8 cellular contexts compared by ENCODE assay signal in genomic region chr6:116571683-116572000, GRCh38. TPM values are rescaled to one million over a fixed set of nuclear protein-coding genes. Genes with fewer than 3 reads are reported as not detected.
A peak's percentile ranks its signal among the peaks of the same experiment; 100 is the strongest.
DNase-seq lines count a peak whose midpoint lies in the region; TF ChIP-seq lines count a peak whose summit lies in the region.

No MANE protein-coding gene starts in this region.

- H3K4me2 ChIP-seq in fibroblast of lung (ENCODE audit: extremely low read depth, insufficient read depth, low read length): peak overlapping the region; percentile 99
- peak overlapping the region; percentile 91 for H3K4me2 ChIP-seq in trophoblast cell (ENCODE audit: low read length)

- no CpG with 5 or more reads among the region's 12 CpGs for WGBS in trophoblast cell (ENCODE audit: extremely low coverage, insufficient coverage, insufficient read length)

- H4K91ac ChIP-seq in trophoblast cell (ENCODE audit: low read depth, low read length): peak overlapping the region; percentile 16

- no TSS peak for BruUV-seq in Calu3 (replicated peaks; lab: Mats Ljungman, UMichigan)

- H3K27ac Mint-ChIP-seq in Calu3 (ENCODE audit: unreplicated experiment): peak overlapping the region; percentile 96

- peaks cover 31% of the 10 kb centered on the region for H3K36me3 ChIP-seq in SJSA1
- H3K36me3 ChIP-seq in fibroblast of lung (ENCODE audit: control insufficient read depth, insufficient read depth, low read length): no peaks in the 10 kb centered on the region
- peaks cover 3 to 4% of the 10 kb centered on the region in 2 experiments for H3K36me3 ChIP-seq in trophoblast cell (ENCODE audit: control insufficient read depth in 1 of 2, insufficient read depth in 2 of 2, low read length in 2 of 2)

- peak overlapping the region; percentile 11 for H3K4ac ChIP-seq in trophoblast cell (ENCODE audit: low read depth, low read length)

- H3K4me1 Mint-ChIP-seq in Calu3 (ENCODE audit: low read depth, unreplicated experiment): no peaks in the 10 kb centered on the region

- no peaks in the 10 kb centered on the region for H3K27me3 ChIP-seq in SJSA1 (replicated peaks)
- no peaks in the 10 kb centered on the region for H3K27me3 ChIP-seq in fibroblast of lung (ENCODE audit: control insufficient read depth, insufficient read depth, low read length)
- no peaks in the 10 kb centered on the region for H3K27me3 ChIP-seq in trophoblast cell (ENCODE audit: insufficient read depth, low read length)

- no peak for TF ChIP-seq CTCF in Calu3 (IDR thresholded peaks at IDR 0.05; ENCODE audit: unreplicated experiment)
- TF ChIP-seq CTCF in fibroblast of lung (conservative IDR thresholded peaks at IDR 0.05 in 1 of 2, IDR thresholded peaks at IDR 0.05 in 1 of 2; ENCODE audit: low read depth in 1 of 2, low read length in 2 of 2): no peak

- peaks cover 8% of the 10 kb centered on the region for H3K79me1 ChIP-seq in trophoblast cell (ENCODE audit: low read length)

- H3K4me1 ChIP-seq in SJSA1 (replicated peaks) (peaks cover 13% of the 10 kb centered on the region), fibroblast of lung (ENCODE audit: control insufficient read depth, extremely low read depth, insufficient read depth, low read length) (no peaks in the 10 kb centered on the region), trophoblast cell (ENCODE audit: control insufficient read depth in 1 of 2, insufficient read depth in 2 of 2, low read length in 2 of 2) (peaks cover 2% of the 10 kb centered on the region in 2 experiments)

- peak overlapping the region; percentile 75 for H4K8ac ChIP-seq in trophoblast cell (ENCODE audit: low read depth, low read length)

- no peaks in the 10 kb centered on the region for H4K20me1 ChIP-seq in fibroblast of lung (ENCODE audit: control insufficient read depth, extremely low read depth, insufficient read depth, low read length)

- peak overlapping the region; percentile 47 for H3K14ac ChIP-seq in trophoblast cell (ENCODE audit: low read length)

- H3K27ac ChIP-seq in SJSA1 (peak overlapping the region; percentile 48), fibroblast of lung (ENCODE audit: insufficient read depth, low read length) (peak overlapping the region; percentile 87), trophoblast cell (ENCODE audit: low read depth, low read length) (peak overlapping the region; percentile 73)

- peak overlapping the region; percentile 99 for H3K4me3 Mint-ChIP-seq in Calu3 (ENCODE audit: low read depth, unreplicated experiment)

- no peak overlapping the region for H3K23ac ChIP-seq in trophoblast cell (ENCODE audit: low read length)

- H3K27me3 Mint-ChIP-seq in Calu3 (ENCODE audit: unreplicated experiment): peaks cover 10% of the 10 kb centered on the region

- H2AFZ ChIP-seq in fibroblast of lung (ENCODE audit: low read length) (peak overlapping the region; percentile 93), trophoblast cell (ENCODE audit: insufficient read depth, low read length, poor library complexity) (peak overlapping the region; percentile 47)

- H3K36me3 Mint-ChIP-seq in Calu3 (ENCODE audit: insufficient read depth, unreplicated experiment): peaks cover 26% of the 10 kb centered on the region

- peak overlapping the region; percentile 20 for H4K12ac ChIP-seq in trophoblast cell (ENCODE audit: low read depth, low read length)

- intact Hi-C loops in Calu3 (cut with micrococcal nuclease; ENCODE audit: unreplicated experiment): no loop called here

- H3K9ac ChIP-seq in fibroblast of lung (ENCODE audit: insufficient read depth, low read length) (peak overlapping the region; percentile 96), trophoblast cell (ENCODE audit: low read length) (peak overlapping the region; percentile 88)

- CTCF ChIA-PET in Calu3 (lab: Charles Lee): interaction anchor here (1.0 to 2.1 kb wide), 4 partner anchors 9 to 303 kb away, joined by 4 to 21 read pairs (median 4); partner anchors contain the start of gene CALHM5

- H3K4me3 ChIP-seq in SJSA1 (peak overlapping the region; percentile 75), fibroblast of lung (replicated peaks in 1 of 4; ENCODE audit: control extremely low read depth in 1 of 4, insufficient read depth in 1 of 4, low read depth in 3 of 4, low read length in 4 of 4) (peak overlapping the region; percentile 92 to 96 (median 94)), trophoblast cell (ENCODE audit: low read depth, low read length) (peak overlapping the region; percentile 95)

- H3K9me3 ChIP-seq in SJSA1 (replicated peaks): no peaks in the 10 kb centered on the region
- H3K9me3 ChIP-seq in fibroblast of lung (ENCODE audit: control insufficient read depth, insufficient read depth, low read depth, low read length): no peaks in the 10 kb centered on the region
- H3K9me3 ChIP-seq in trophoblast cell (ENCODE audit: insufficient read depth, low read depth, low read length): no peaks in the 10 kb centered on the region

- DNase-seq in Calu3: no peak
- DNase-seq in SJSA1 (ENCODE audit: low read depth in 1 of 2, low spot score in 2 of 2): no peak
- no peak for DNase-seq in fibroblast of lung (ENCODE audit: low read depth in 2 of 2)
- no peak for DNase-seq in trophoblast cell
- DNase-seq in Ammon's horn (ENCODE audit: low spot score): no peak
- DNase-seq in DMS 273 (lab: John Stamatoyannopoulos, UW; ENCODE audit: unreplicated experiment): no peak
- DNase-seq in medulla oblongata (ENCODE audit: extremely low spot score): no peak
- DNase-seq in ecto neural progenitor cell (ENCODE audit: low spot score): no peak

- H3K79me2 ChIP-seq in fibroblast of lung (ENCODE audit: control insufficient read depth, insufficient read depth, low read length): peaks cover 51% of the 10 kb centered on the region
- H3K79me2 ChIP-seq in trophoblast cell (ENCODE audit: control insufficient read depth, insufficient read depth, low read length, poor library complexity): peaks cover 9% of the 10 kb centered on the region

- H2BK5ac ChIP-seq in trophoblast cell (ENCODE audit: low read depth, low read length, poor library complexity): peak overlapping the region; percentile 19

- no peaks in the 10 kb centered on the region for H3K9me3 Mint-ChIP-seq in Calu3 (ENCODE audit: low read depth, unreplicated experiment)

- no peak overlapping the region for H2BK12ac ChIP-seq in trophoblast cell (ENCODE audit: low read length)

- H2BK120ac ChIP-seq in trophoblast cell (ENCODE audit: insufficient read depth, low read length, poor library complexity): peak overlapping the region; percentile 34

- H3K18ac ChIP-seq in trophoblast cell (ENCODE audit: low read length): peak overlapping the region; percentile 12

- no peak overlapping the region for H2AK5ac ChIP-seq in trophoblast cell (ENCODE audit: low read length)

RNA-seq across cellular contexts. Expression of gene RWDD1, which starts 0.3 kb away (rescaled TPM):
- 22.5 and 29.5 TPM in 2 replicates for total RNA-seq in Calu3 (2022)
- 66.2 and 93.5 TPM in 2 replicates for total RNA-seq in SJSA1 (2014; rRNA removed; shearing (Covaris generic))
- total RNA-seq in fibroblast of lung: 21.1 and 22.8 TPM in 2 replicates
- 53.8 and 60.3 TPM in 2 replicates for polyA plus RNA-seq in fibroblast of lung
- 57.1 and 59.5 TPM in 2 replicates for polyA plus RNA-seq in fibroblast of lung (2012)
- polyA minus RNA-seq in fibroblast of lung (ENCODE audit: low replicate concordance): 5.6 and 7.7 TPM in 2 replicates
- 80.6 and 86.1 TPM in 2 replicates for polyA plus RNA-seq in trophoblast cell (2013)

RNA-seq across cellular contexts. Expression of gene CALHM4, which starts 18.1 kb away (rescaled TPM):
- total RNA-seq in Calu3 (2022) (not detected in 2 replicates), fibroblast of lung (not detected in 2 replicates)
- not detected in 2 replicates for total RNA-seq in SJSA1 (2014; rRNA removed; shearing (Covaris generic))
- not detected in 2 replicates for polyA plus RNA-seq in fibroblast of lung
- polyA plus RNA-seq in fibroblast of lung (2012): not detected in 2 replicates
- not detected in 2 replicates for polyA minus RNA-seq in fibroblast of lung (ENCODE audit: low replicate concordance)
- 0.05 and 0.08 TPM in 2 replicates for polyA plus RNA-seq in trophoblast cell (2013)

RNA-seq across cellular contexts. Expression of gene TRAPPC3L, which starts 26.2 kb away (rescaled TPM):
- total RNA-seq in Calu3 (2022) (not detected in 2 replicates), fibroblast of lung (under 0.01 TPM in 2 replicates)
- total RNA-seq in SJSA1 (2014; rRNA removed; shearing (Covaris generic)): 0.06 TPM in 1 of 2 replicates, not detected in the other
- polyA plus RNA-seq in fibroblast of lung: 0.02 and 0.05 TPM in 2 replicates
- polyA plus RNA-seq in fibroblast of lung (2012): not detected in 2 replicates
- polyA minus RNA-seq in fibroblast of lung (ENCODE audit: low replicate concordance): not detected in 2 replicates
- polyA plus RNA-seq in trophoblast cell (2013): not detected in 2 replicates

RNA-seq across cellular contexts. Expression of gene RSPH4A, which starts 44.6 kb away (rescaled TPM):
- total RNA-seq in Calu3 (2022) (0.21 and 0.22 TPM in 2 replicates), fibroblast of lung (under 0.01 and 0.17 TPM in 2 replicates)
- 0.05 TPM in 1 of 2 replicates, not detected in the other for total RNA-seq in SJSA1 (2014; rRNA removed; shearing (Covaris generic))
- 0.14 and 0.18 TPM in 2 replicates for polyA plus RNA-seq in fibroblast of lung
- 0.07 and 0.19 TPM in 2 replicates for polyA plus RNA-seq in fibroblast of lung (2012)
- not detected in 2 replicates for polyA minus RNA-seq in fibroblast of lung (ENCODE audit: low replicate concordance)
- polyA plus RNA-seq in trophoblast cell (2013): 0.07 and 0.11 TPM in 2 replicates
